18 cellular contexts compared by ENCODE assay signal in genomic region chr2:173690349-173690748, GRCh38.
DNase-seq lines count a peak whose midpoint lies in the region; ATAC-seq, FAIRE-seq and TF ChIP-seq lines count a peak whose summit lies in the region.
"Had no signal": no experiment of that assay in that cellular context is flagged by ENCODE, and none has a peak within 500 bp of the region (broad histone marks: within the 10 kb centered on the region; RNA-seq: fewer than 3 reads in every experiment).

No MANE protein-coding gene starts in this region.

- H3K27ac ChIP-seq in A549 (no peak overlapping the region), K562 (ENCODE audit: extremely low read depth, low read depth, low read length) (no peak overlapping the region), kidney (ENCODE audit: low read depth in 2 of 2, low read length in 2 of 2) (no peak overlapping the region)
- H3K27ac ChIP-seq: BLaER1, HL-60 had no signal

- H3K4me2 ChIP-seq in A549 (no peak overlapping the region), K562 (ENCODE audit: insufficient read depth, low read length) (no peak overlapping the region)
- H3K4me2 ChIP-seq: BLaER1 had no signal

- DNase-seq in A549 (ENCODE audit: low read depth in 1 of 2, low spot score in 1 of 2), result no peak
- DNase-seq in K562 (ENCODE audit: extremely low read depth in 1 of 4, low spot score in 3 of 4), result no peak
- peak; percentile 5 for DNase-seq in fibroblast of peridontal ligament (ENCODE audit: extremely low read depth)
- DNase-seq in renal cortical epithelial cell (ENCODE audit: low read depth), result peak; percentile 4
- DNase-seq in kidney, result no peak
- DNase-seq in central memory CD4-positive, alpha-beta T cell, result no peak
- no peak for DNase-seq in medulla oblongata (ENCODE audit: extremely low spot score)
- DNase-seq: CD4-positive, alpha-beta memory T cell; DMS153; DMS79; GDM1; H9; KG1 had no signal

- FAIRE-seq in A549 (lab: Jason Lieb, UNC), result no peak
- FAIRE-seq in K562 (lab: Jason Lieb, UNC), result no peak
- FAIRE-seq in kidney (lab: Jason Lieb, UNC), result no peak
- FAIRE-seq: GM12892, GM18507, H1 had no signal

- H3K9ac ChIP-seq in K562 (ENCODE audit: insufficient read depth in 1 of 2, low read depth in 2 of 2, low read length in 2 of 2) (no peak overlapping the region), kidney (ENCODE audit: low read length in 2 of 2) (no peak overlapping the region)
- H3K9ac ChIP-seq: BLaER1 had no signal

- H3K4me3 ChIP-seq in A549 (no peak overlapping the region), K562 (no peak overlapping the region), kidney (ENCODE audit: low read length in 2 of 2) (no peak overlapping the region)
- H3K4me3 ChIP-seq: BLaER1 had no signal

- no peaks in the 10 kb centered on the region; the same call in 2 of the 3 replicates for H3K9me3 ChIP-seq in A549
- no peaks in the 10 kb centered on the region for H3K9me3 ChIP-seq in K562 (replicated peaks; ENCODE audit: control insufficient read depth, insufficient read depth, low read depth, low read length)
- no peaks in the 10 kb centered on the region for H3K9me3 ChIP-seq in kidney (ENCODE audit: control insufficient read depth in 1 of 2, low read length in 2 of 2)
- H3K9me3 ChIP-seq: BLaER1 had no signal

- H3K79me2 ChIP-seq in K562 (ENCODE audit: control insufficient read depth, insufficient read depth, low read length), result no peaks in the 10 kb centered on the region

- H4K20me1 ChIP-seq in K562 (replicated peaks; ENCODE audit: control insufficient read depth, insufficient read depth, low read length), result no peaks in the 10 kb centered on the region
- H4K20me1 ChIP-seq: BLaER1 had no signal

- POLR2A ChIA-PET in A549 (lab: Yijun Ruan, JAX), result no interaction called here
- POLR2A ChIA-PET in K562 (lab: Yijun Ruan, JAX), result no interaction called here

- no peak overlapping the region for H2AFZ ChIP-seq in K562 (ENCODE audit: low read depth, low read length)

- H3K4me1 ChIP-seq in A549 (no peaks in the 10 kb centered on the region), K562 (replicated peaks in 1 of 2; ENCODE audit: control insufficient read depth in 2 of 2, insufficient read depth in 2 of 2, low read length in 2 of 2) (no peaks in the 10 kb centered on the region), kidney (ENCODE audit: control insufficient read depth in 1 of 2, insufficient read depth in 1 of 2, low read depth in 1 of 2, low read length in 2 of 2) (no peaks in the 10 kb centered on the region)
- H3K4me1 ChIP-seq: BLaER1 had no signal

- no peak for TF ChIP-seq POLR2A in A549 (IDR thresholded peaks at IDR 0.05; ENCODE audit: low read length)
- TF ChIP-seq POLR2A in K562 (conservative IDR thresholded peaks at IDR 0.05), result no peak

- TF ChIP-seq EP300 in A549 (IDR thresholded peaks at IDR 0.05) (no peak), K562 (IDR thresholded peaks at IDR 0.05; ENCODE audit: low read length) (no peak)

- H3K36me3 ChIP-seq in K562 (ENCODE audit: control insufficient read depth, insufficient read depth, low read length) (no peaks in the 10 kb centered on the region), kidney (ENCODE audit: control insufficient read depth in 1 of 2, insufficient read depth in 2 of 2, low read length in 2 of 2) (no peaks in the 10 kb centered on the region)
- H3K36me3 ChIP-seq: BLaER1 had no signal

- H3K27me3 ChIP-seq in K562 (ENCODE audit: control insufficient read depth in 2 of 2, insufficient read depth in 2 of 2, low read length in 2 of 2), result peaks cover 6 to 12% of the 10 kb centered on the region in 2 experiments; a peak in 4 of 5 replicates
- H3K27me3 ChIP-seq: BLaER1 had no signal

- BruUV-seq in K562 (replicated peaks; lab: Mats Ljungman, UMichigan), result no TSS peak

- ATAC-seq in A549 (no peak), K562 (no peak)

- CTCF ChIA-PET in A549 (lab: Yijun Ruan, JAX), result no interaction called here
- CTCF ChIA-PET in K562 (lab: Yijun Ruan, JAX; ENCODE audit: low intra/inter-chr PET ratio), result no interaction called here

- in situ Hi-C loops in K562 (cut with MboI), result no loop called here

- intact Hi-C loops in K562 (cut with micrococcal nuclease), result no loop called here
- intact Hi-C loops in kidney (cut with DNase I), result no loop called here

- TF ChIP-seq RAD21 in A549 (conservative IDR thresholded peaks at IDR 0.05 in 1 of 2, IDR thresholded peaks at IDR 0.05 in 1 of 2) (no peak), K562 (CRISPR knock-in tag; conservative IDR thresholded peaks at IDR 0.05 in 1 of 2, IDR thresholded peaks at IDR 0.05 in 1 of 2) (no peak)

- TF ChIP-seq CTCF in A549 (IDR thresholded peaks at IDR 0.05), result no peak
- TF ChIP-seq CTCF in K562 (IDR thresholded peaks at IDR 0.05 in 2 of 3, conservative IDR thresholded peaks at IDR 0.05 in 1 of 3; ENCODE audit: insufficient read depth in 2 of 3, low read depth in 1 of 3, low read length in 3 of 3), result no peak
- no peak for TF ChIP-seq CTCF in kidney (IDR thresholded peaks at IDR 0.05; ENCODE audit: borderline replicate concordance, extremely low read depth, insufficient read depth)

- H3K9me1 ChIP-seq in K562 (ENCODE audit: control insufficient read depth, insufficient read depth, low read length), result no peaks in the 10 kb centered on the region

TF ChIP-seq in A549, 52 proteins besides CTCF, POLR2A, EP300 and RAD21:
- TF ChIP-seq FOSL2 (IDR thresholded peaks at IDR 0.05) (no peak), FOSL2 (CRISPR knock-in tag; IDR thresholded peaks at IDR 0.05) (no peak), KDM5A (IDR thresholded peaks at IDR 0.05) (no peak), MAFK (IDR thresholded peaks at IDR 0.05; ENCODE audit: partially characterized antibody) (peak; percentile 46)

TF ChIP-seq in K562, 482 proteins besides CTCF, POLR2A, EP300 and RAD21:
- TF ChIP-seq ESRRA (IDR thresholded peaks at IDR 0.05; ENCODE audit: borderline replicate concordance, low read depth) (no peak), C11orf30 (IDR thresholded peaks at IDR 0.05; ENCODE audit: low read depth) (peak; percentile 24; the same call in 1 of the 2 replicates), ZNF316 (IDR thresholded peaks at IDR 0.05) (peak; percentile 64)
- TF ChIP-seq, protein P1, sequence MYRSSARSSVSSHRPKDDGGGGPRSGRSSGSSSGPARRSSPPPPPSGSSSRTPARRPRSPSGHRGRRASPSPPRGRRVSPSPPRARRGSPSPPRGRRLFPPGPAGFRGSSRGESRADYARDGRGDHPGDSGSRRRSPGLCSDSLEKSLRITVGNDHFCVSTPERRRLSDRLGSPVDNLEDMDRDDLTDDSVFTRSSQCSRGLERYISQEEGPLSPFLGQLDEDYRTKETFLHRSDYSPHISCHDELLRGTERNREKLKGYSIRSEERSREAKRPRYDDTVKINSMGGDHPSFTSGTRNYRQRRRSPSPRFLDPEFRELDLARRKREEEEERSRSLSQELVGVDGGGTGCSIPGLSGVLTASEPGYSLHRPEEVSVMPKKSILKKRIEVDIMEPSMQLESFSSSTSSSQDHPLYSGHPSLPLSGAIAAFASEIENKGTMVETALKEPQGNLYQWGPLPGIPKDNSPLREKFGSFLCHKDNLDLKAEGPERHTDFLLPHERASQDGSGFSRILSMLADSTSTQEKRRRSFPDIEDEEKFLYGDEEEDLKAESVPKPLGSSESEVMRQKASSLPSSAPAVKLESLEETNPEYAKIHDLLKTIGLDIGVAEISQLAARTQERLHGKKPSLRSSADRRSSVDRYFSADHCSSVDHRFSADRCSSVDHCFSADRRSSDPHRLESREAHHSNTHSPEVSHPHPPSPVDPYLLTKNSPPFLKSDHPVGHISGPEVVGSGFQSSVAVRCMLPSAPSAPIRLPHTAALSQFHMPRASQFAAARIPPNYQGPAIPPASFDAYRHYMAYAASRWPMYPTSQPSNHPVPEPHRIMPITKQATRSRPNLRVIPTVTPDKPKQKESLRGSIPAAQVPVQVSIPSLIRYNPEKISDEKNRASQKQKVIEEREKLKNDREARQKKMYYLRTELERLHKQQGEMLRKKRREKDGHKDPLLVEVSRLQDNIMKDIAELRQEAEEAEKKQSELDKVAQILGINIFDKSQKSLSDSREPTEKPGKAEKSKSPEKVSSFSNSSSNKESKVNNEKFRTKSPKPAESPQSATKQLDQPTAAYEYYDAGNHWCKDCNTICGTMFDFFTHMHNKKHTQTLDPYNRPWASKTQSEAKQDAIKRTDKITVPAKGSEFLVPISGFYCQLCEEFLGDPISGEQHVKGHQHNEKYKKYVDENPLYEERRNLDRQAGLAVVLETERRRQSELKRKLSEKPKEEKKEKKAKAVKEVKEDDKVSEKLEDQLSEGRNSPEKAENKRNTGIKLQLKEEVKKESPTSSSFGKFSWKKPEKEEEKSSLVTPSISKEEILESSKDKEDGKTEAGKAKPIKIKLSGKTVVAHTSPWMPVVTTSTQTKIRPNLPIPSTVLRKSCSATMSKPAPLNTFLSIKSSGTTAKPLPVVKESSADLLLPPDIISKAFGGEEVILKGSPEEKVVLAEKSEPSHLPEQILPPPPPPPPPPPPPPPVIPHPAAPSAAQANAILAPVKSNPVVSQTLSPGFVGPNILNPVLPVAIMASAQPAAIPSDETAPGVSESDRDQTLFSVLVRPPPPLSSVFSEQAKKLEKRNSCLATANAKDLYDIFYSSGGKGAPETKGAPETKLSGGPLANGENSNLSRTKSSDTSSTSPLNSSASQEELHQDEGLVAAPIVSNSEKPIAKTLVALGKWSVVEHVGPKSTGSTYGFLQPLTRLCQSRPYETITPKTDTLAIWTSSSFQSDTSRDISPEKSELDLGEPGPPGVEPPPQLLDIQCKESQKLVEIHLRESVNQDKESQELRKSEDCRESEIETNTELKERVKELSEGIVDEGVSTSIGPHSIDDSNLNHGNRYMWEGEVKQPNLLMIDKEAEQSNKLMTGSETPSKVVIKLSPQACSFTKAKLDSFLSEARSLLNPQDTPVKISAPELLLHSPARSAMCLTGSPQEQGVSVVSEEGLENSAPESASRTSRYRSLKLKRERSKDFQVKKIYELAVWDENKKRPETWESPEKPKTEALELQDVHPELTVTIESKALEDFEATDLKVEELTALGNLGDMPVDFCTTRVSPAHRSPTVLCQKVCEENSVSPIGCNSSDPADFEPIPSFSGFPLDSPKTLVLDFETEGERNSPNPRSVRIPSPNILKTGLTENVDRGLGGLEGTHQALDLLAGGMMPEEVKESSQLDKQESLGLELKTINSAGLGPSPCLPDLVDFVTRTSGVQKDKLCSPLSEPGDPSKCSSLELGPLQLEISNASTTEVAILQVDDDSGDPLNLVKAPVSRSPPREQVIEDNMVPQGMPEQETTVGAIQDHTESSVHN (IDR thresholded peaks at IDR 0.05; ENCODE audit: borderline replicate concordance in 1 of 2, low read depth in 1 of 2), result no peak

Comparison
In these comparisons a context has a peak if more than half of its experiments do, and no peak if none do; other contexts are left out.
1. DNase-seq: peak in fibroblast of peridontal ligament (single experiment) and renal cortical epithelial cell (single experiment); none in A549 (0 of 2), K562 (0 of 4), kidney (single experiment), central memory CD4-positive, alpha-beta T cell (single experiment) and medulla oblongata (single experiment).
2. Of the 35 proteins assayed by ChIP-seq in both K562 and A549: peak only in K562: none; only in A549: MAFK; in both: none; in neither: 34.